25 cellular contexts compared by ENCODE assay signal in genomic region chr4:38150766-38151165, GRCh38.
DNase-seq lines count a peak whose midpoint lies in the region; ATAC-seq and TF ChIP-seq lines count a peak whose summit lies in the region.
"Had no signal": no experiment of that assay in that cellular context is flagged by ENCODE, and none has a peak within 500 bp of the region (broad histone marks: within the 10 kb centered on the region; RNA-seq: fewer than 3 reads in every experiment).

No MANE protein-coding gene starts in this region.

- H3K27ac ChIP-seq in OCI-LY7 (ENCODE audit: low read depth, low read length, poor library complexity, severe bottlenecking), result no peak overlapping the region
- H3K27ac ChIP-seq: colonic mucosa, HL-60, psoas muscle, WERI-Rb-1 had no signal

- H3K4me3 Mint-ChIP-seq in activated naive CD8-positive, alpha-beta T cell treated with anti-CD3 and anti-CD28 coated beads, Interleukin-2, amount 50 U/mL, for 24 hours, result no peak overlapping the region
- H3K4me3 Mint-ChIP-seq: activated naive CD4-positive, alpha-beta T cell treated with anti-CD3 and anti-CD28 coated beads, Interleukin-2, amount 10 ng/mL, durations not matched to agents 7 days and 5 days; activated T-cell treated with anti-CD3 and anti-CD28 coated beads, Interleukin-2, amount 50 U/mL, for 24 hours; GM23338; IgD-negative memory B cell; neural crest cell had no signal

- no peaks in the 10 kb centered on the region for H3K79me2 ChIP-seq in OCI-LY7 (ENCODE audit: insufficient read depth, low read depth, low read length)

- intact Hi-C loops in OCI-LY7 (cut with micrococcal nuclease; ENCODE audit: unreplicated experiment), result no loop called here

- no peaks in the 10 kb centered on the region for H3K36me3 Mint-ChIP-seq in activated naive CD8-positive, alpha-beta T cell treated with anti-CD3 and anti-CD28 coated beads, Interleukin-2, amount 50 U/mL, for 24 hours (ENCODE audit: low read depth)

- H3K36me3 ChIP-seq in skeletal muscle satellite cell (ENCODE audit: insufficient read depth, low read length) (no peaks in the 10 kb centered on the region), OCI-LY7 (ENCODE audit: insufficient read depth, low read length) (no peaks in the 10 kb centered on the region)
- H3K36me3 ChIP-seq: colonic mucosa, WERI-Rb-1 had no signal

- no peaks in the 10 kb centered on the region for H4K20me1 ChIP-seq in OCI-LY7 (ENCODE audit: insufficient read depth, low read length)

- POLR2A ChIA-PET in OCI-LY7 (lab: Charles Lee), result interaction anchor here (1.2 kb wide), 1 partner anchor 10 kb away, joined by 3 read pairs; no protein-coding TSS in a partner anchor

- H3K4me2 ChIP-seq in skeletal muscle satellite cell (ENCODE audit: low read length), result peak overlapping the region; percentile 54
- H3K4me2 ChIP-seq in OCI-LY7 (ENCODE audit: low read length), result no peak overlapping the region
- H3K4me2 ChIP-seq: GM23338 had no signal

- TF ChIP-seq CTCF in AG10803 (conservative IDR thresholded peaks at IDR 0.05; ENCODE audit: low read length) (no peak), fibroblast of mammary gland (conservative IDR thresholded peaks at IDR 0.05; ENCODE audit: control insufficient read depth, insufficient read depth, low read depth, low read length) (no peak), OCI-LY7 (conservative IDR thresholded peaks at IDR 0.05; ENCODE audit: low read length) (no peak)

- H2AFZ ChIP-seq in OCI-LY7 (ENCODE audit: low read length), result no peak overlapping the region
- H2AFZ ChIP-seq: GM23338 had no signal

- no peaks in the 10 kb centered on the region for H3K27me3 Mint-ChIP-seq in activated naive CD8-positive, alpha-beta T cell treated with anti-CD3 and anti-CD28 coated beads, Interleukin-2, amount 50 U/mL, for 24 hours
- H3K27me3 Mint-ChIP-seq: activated T-cell treated with anti-CD3 and anti-CD28 coated beads, Interleukin-2, amount 50 U/mL, for 24 hours; IgD-negative memory B cell had no signal

- H3K27ac Mint-ChIP-seq in activated naive CD8-positive, alpha-beta T cell treated with anti-CD3 and anti-CD28 coated beads, Interleukin-2, amount 50 U/mL, for 24 hours, result no peak overlapping the region
- H3K27ac Mint-ChIP-seq: activated naive CD4-positive, alpha-beta T cell treated with anti-CD3 and anti-CD28 coated beads, Interleukin-2, amount 10 ng/mL, durations not matched to agents 7 days and 5 days; activated T-cell treated with anti-CD3 and anti-CD28 coated beads, Interleukin-2, amount 50 U/mL, for 24 hours; GM23338 had no signal

- H3K9me2 ChIP-seq in OCI-LY7 (ENCODE audit: insufficient read depth, low read length), result no peaks in the 10 kb centered on the region

- no TSS peak for BruUV-seq in OCI-LY7 (replicated peaks; lab: Mats Ljungman, UMichigan)

- H3K9me3 Mint-ChIP-seq in activated naive CD8-positive, alpha-beta T cell treated with anti-CD3 and anti-CD28 coated beads, Interleukin-2, amount 50 U/mL, for 24 hours, result no peaks in the 10 kb centered on the region
- H3K9me3 Mint-ChIP-seq: activated T-cell treated with anti-CD3 and anti-CD28 coated beads, Interleukin-2, amount 50 U/mL, for 24 hours; GM23338; neural crest cell had no signal

- CTCF ChIA-PET in OCI-LY7 (lab: Charles Lee; ENCODE audit: unreplicated experiment), result no interaction called here

- DNase-seq in AG10803 (ENCODE audit: low read depth) (peak; percentile 84), RPMI7951 (ENCODE audit: low read depth) (peak; percentile 60), fibroblast of mammary gland (ENCODE audit: low read depth) (peak; percentile 95), OCI-LY7 (ENCODE audit: low spot score) (no peak)
- no peak for DNase-seq in activated naive CD8-positive, alpha-beta T cell treated with anti-CD3 and anti-CD28 coated beads, Interleukin-2, amount 50 U/mL, for 24 hours
- DNase-seq: activated CD4-positive, alpha-beta T cell treated with anti-CD3 and anti-CD28 coated beads, Interleukin-2, amount 50 U/mL, for 48 hours; activated naive CD4-positive, alpha-beta T cell treated with anti-CD3 and anti-CD28 coated beads, Interleukin-2, amount 10 ng/mL, durations not matched to agents 7 days and 5 days; activated T-cell treated with anti-CD3 and anti-CD28 coated beads, Interleukin-2, amount 50 U/mL, for 24 hours; colonic mucosa; MM.1S; NCI-H774; PC-3; psoas muscle; small intestine; stimulated activated CD4-positive, alpha-beta T cell treated with anti-CD3 and anti-CD28 coated beads, Interleukin-4, amount 100 ng/mL, for 1 hour; substantia nigra; T-helper 2 cell; WERI-Rb-1 had no signal

- no peak overlapping the region for H3K4me3 ChIP-seq in AG10803 (ENCODE audit: low read length)
- no peak overlapping the region for H3K4me3 ChIP-seq in fibroblast of mammary gland (ENCODE audit: control insufficient read depth, low read depth, low read length)
- H3K4me3 ChIP-seq in skeletal muscle satellite cell (ENCODE audit: low read length), result no peak overlapping the region
- H3K4me3 ChIP-seq in OCI-LY7 (ENCODE audit: low read depth, low read length, poor library complexity, severe bottlenecking), result no peak overlapping the region
- H3K4me3 ChIP-seq: colonic mucosa, GM23338, psoas muscle had no signal

- no peak overlapping the region for H3K9ac ChIP-seq in skeletal muscle satellite cell (ENCODE audit: low read depth, low read length)

- H3K27me3 ChIP-seq in skeletal muscle satellite cell (ENCODE audit: control insufficient read depth, insufficient read depth, low read length), result no peaks in the 10 kb centered on the region
- H3K27me3 ChIP-seq: colonic mucosa had no signal

- no peaks in the 10 kb centered on the region for H3K9me3 ChIP-seq in skeletal muscle satellite cell (replicated peaks; ENCODE audit: low read length)
- no peaks in the 10 kb centered on the region for H3K9me3 ChIP-seq in OCI-LY7 (ENCODE audit: low read length)
- H3K9me3 ChIP-seq: colonic mucosa, psoas muscle had no signal

- H3K4me1 ChIP-seq in skeletal muscle satellite cell (ENCODE audit: control insufficient read depth, insufficient read depth, low read length) (peaks cover 29% of the 10 kb centered on the region), OCI-LY7 (ENCODE audit: insufficient read depth, low read length, poor library complexity, severe bottlenecking) (no peaks in the 10 kb centered on the region)
- H3K4me1 ChIP-seq: psoas muscle had no signal

- H3K4me1 Mint-ChIP-seq in activated naive CD8-positive, alpha-beta T cell treated with anti-CD3 and anti-CD28 coated beads, Interleukin-2, amount 50 U/mL, for 24 hours, result peaks cover 26% of the 10 kb centered on the region

- no peak for ATAC-seq in HG03135 (IDR thresholded peaks at IDR 0.05; ENCODE audit: unreplicated experiment)
- no peak for ATAC-seq in activated naive CD8-positive, alpha-beta T cell treated with anti-CD3 and anti-CD28 coated beads, Interleukin-2, amount 50 U/mL, for 24 hours
- ATAC-seq in GM19463 (IDR thresholded peaks at IDR 0.05; ENCODE audit: unreplicated experiment), result no peak
- ATAC-seq: GM23338, PC-3, psoas muscle had no signal

Comparison
In these comparisons a context has a peak if more than half of its experiments do, and no peak if none do; other contexts are left out.
1. DNase-seq: peak in AG10803 (single experiment), RPMI7951 (single experiment) and fibroblast of mammary gland (single experiment); none in activated naive CD8-positive, alpha-beta T cell treated with anti-CD3 and anti-CD28 coated beads, Interleukin-2, amount 50 U/mL, for 24 hours (single experiment) and OCI-LY7 (single experiment).